In genomic region chr17:57368637-57369336, GRCh38 we compare ENCODE assay signal across 12 cellular contexts.
DNase-seq lines count a peak whose midpoint lies in the region; ATAC-seq, FAIRE-seq and TF ChIP-seq lines count a peak whose summit lies in the region.
"Had no signal": no experiment of that assay in that cellular context is flagged by ENCODE, and none has a peak within 500 bp of the region (broad histone marks: within the 10 kb centered on the region; RNA-seq: fewer than 3 reads in every experiment).

No MANE protein-coding gene starts in this region.

- TF ChIP-seq POLR2A in A549 (IDR thresholded peaks at IDR 0.05; ENCODE audit: low read length), result no peak

- H3K9me3 ChIP-seq in A549, result peaks cover 9% of the 10 kb centered on the region
- no peaks in the 10 kb centered on the region for H3K9me3 ChIP-seq in cardiac muscle cell (ENCODE audit: low read depth)

- H3K36me3 ChIP-seq in cardiac muscle cell, result no peaks in the 10 kb centered on the region
- H3K36me3 ChIP-seq: BE2C, esophagus squamous epithelium had no signal

- no peak for ATAC-seq in A549
- ATAC-seq in GM18873 (IDR thresholded peaks at IDR 0.05; ENCODE audit: low FRiP score, unreplicated experiment), result peak; percentile 48

- 0 out of 5 replicates have a peak, but pooled peaks of 1 of the 2 experiments have one; percentile 11 for TF ChIP-seq RAD21 in A549 (conservative IDR thresholded peaks at IDR 0.05 in 1 of 2, IDR thresholded peaks at IDR 0.05 in 1 of 2)

- no peak for DNase-seq in A549 (ENCODE audit: low read depth in 1 of 2, low spot score in 1 of 2)
- no peak for DNase-seq in LNCaP clone FGC (ENCODE audit: low read depth)
- no peak for DNase-seq in cardiac muscle cell (ENCODE audit: low read depth in 1 of 2, low spot score in 1 of 2)
- DNase-seq in ecto neural progenitor cell (ENCODE audit: low spot score), result no peak
- no peak for DNase-seq in T1000 (lab: John Stamatoyannopoulos, UW)
- no peak for DNase-seq in frontal cortex (ENCODE audit: low spot score in 2 of 2)
- no peak for DNase-seq in NCI-H2196 (lab: John Stamatoyannopoulos, UW; ENCODE audit: unreplicated experiment)
- DNase-seq: BE2C, esophagus squamous epithelium, NCI-H187 treated with DMSO at 0.1 percent for 48 hours, SHP77 treated with DMSO at 0.1 percent for 48 hours had no signal

- peak overlapping the region; percentile 71 for H3K4me2 ChIP-seq in A549

- WGBS in A549 (ENCODE audit: missing lambda C conversion rate), result 80% methylated on average over 6 of the region's 6 CpGs

- CTCF ChIA-PET in A549 (lab: Yijun Ruan, JAX), result interaction anchor here (0.9 to 6.0 kb wide), 7 partner anchors 8 to 415 kb away, joined by 3 to 33 read pairs (median 4); no protein-coding TSS in a partner anchor

- no peak for TF ChIP-seq EP300 in A549 (IDR thresholded peaks at IDR 0.05)

- TF ChIP-seq CTCF in A549 (IDR thresholded peaks at IDR 0.05) (no peak), LNCaP clone FGC (IDR thresholded peaks at IDR 0.05; ENCODE audit: control insufficient read depth, extremely low read depth, insufficient read depth) (peak; percentile 5; the same call in 1 of the 2 replicates), cardiac muscle cell (IDR thresholded peaks at IDR 0.05; ENCODE audit: low read depth, low read length) (no peak)

- H3K4me1 ChIP-seq in A549 (peaks cover 91% of the 10 kb centered on the region), cardiac muscle cell (ENCODE audit: low read depth) (peaks cover 31% of the 10 kb centered on the region)

- POLR2A ChIA-PET in A549 (lab: Yijun Ruan, JAX), result no interaction called here

- H3K27me3 ChIP-seq in cardiac muscle cell, result no peaks in the 10 kb centered on the region
- H3K27me3 ChIP-seq: BE2C, esophagus squamous epithelium had no signal

- H3K4me3 ChIP-seq in A549 (no peak overlapping the region), LNCaP clone FGC (ENCODE audit: low read depth, low read length) (no peak overlapping the region), cardiac muscle cell (no peak overlapping the region)
- H3K4me3 ChIP-seq: esophagus squamous epithelium had no signal

- FAIRE-seq in A549 (lab: Jason Lieb, UNC), result no peak
- no peak for FAIRE-seq in frontal cortex (lab: Jason Lieb, UNC)

- H3K27ac ChIP-seq in A549 (peak overlapping the region; percentile 88 to 91), cardiac muscle cell (peak overlapping the region; percentile 48)

TF ChIP-seq in A549, 52 proteins besides CTCF, POLR2A, EP300 and RAD21:
- no peak for TF ChIP-seq TFCP2L1 (CRISPR knock-in tag; IDR thresholded peaks at IDR 0.05)
- TF ChIP-seq HMGXB4 (CRISPR knock-in tag; IDR thresholded peaks at IDR 0.05; ENCODE audit: borderline replicate concordance), result no peak
- TF ChIP-seq JUNB (IDR thresholded peaks at IDR 0.05), result no peak
- TF ChIP-seq E2F6 (IDR thresholded peaks at IDR 0.05; ENCODE audit: borderline replicate concordance, low read depth), result no peak
- no peak for TF ChIP-seq JUN (IDR thresholded peaks at IDR 0.05)
